In genomic region chr7:44258865-44259546, GRCh38 we compare ENCODE assay signal across 13 cellular contexts. TPM values are rescaled to one million over a fixed set of nuclear protein-coding genes. Genes with fewer than 3 reads are reported as not detected.
DNase-seq lines count a peak whose midpoint lies in the region; ATAC-seq and TF ChIP-seq lines count a peak whose summit lies in the region.
"Had no signal": no experiment of that assay in that cellular context is flagged by ENCODE, and none has a peak within 500 bp of the region (broad histone marks: within the 10 kb centered on the region; RNA-seq: fewer than 3 reads in every experiment).

No MANE protein-coding gene starts in this region.

- DNase-seq in activated CD8-positive, alpha-beta memory T cell treated with anti-CD3 and anti-CD28 coated beads for 24 hours, result peak; percentile 66
- DNase-seq in activated CD8-positive, alpha-beta memory T cell treated with anti-CD3 and anti-CD28 coated beads, Interleukin-2, amount 50 U/mL, for 4 hours, result no peak
- no peak for DNase-seq in brain microvascular endothelial cell
- DNase-seq in thyroid gland, result no peak
- DNase-seq in activated gamma-delta T cell (lab: John Stamatoyannopoulos, UW), result no peak
- DNase-seq: activated B cell treated with CpG ODN at 0.5 μM for 24 hours, GF-D8, naive B cell, NCI-H1105 had no signal

- in situ Hi-C loops in brain microvascular endothelial cell (cut with HindIII; ENCODE audit: low pct_ligation_motif_present, low sequenced_read_pairs), result no loop called here

- H3K4me1 ChIP-seq in liver (ENCODE audit: control insufficient read depth in 4 of 4, insufficient read depth in 4 of 4, low read length in 3 of 4) (peaks cover 0 to 12% (median 2%) of the 10 kb centered on the region in 4 donors), thyroid gland (peaks cover 0 to 20% of the 10 kb centered on the region in 2 donors)

- no peak overlapping the region for H3K9ac ChIP-seq in liver (ENCODE audit: low read depth in 1 of 2, low read length in 2 of 2)

- TF ChIP-seq RAD21 in liver (IDR thresholded peaks at IDR 0.05), result no peak

- intact Hi-C loops in thyroid gland (cut with DNase I), result no loop called here

- H3K9me3 ChIP-seq in liver (ENCODE audit: control insufficient read depth in 4 of 4, low read length in 3 of 4) (no peaks in the 10 kb centered on the region), thyroid gland (no peaks in the 10 kb centered on the region)

- no peaks in the 10 kb centered on the region for H3K36me3 ChIP-seq in brain microvascular endothelial cell (replicated peaks)
- no peaks in the 10 kb centered on the region for H3K36me3 ChIP-seq in liver (ENCODE audit: control insufficient read depth in 4 of 4, insufficient read depth in 3 of 4, low read depth in 1 of 4, low read length in 3 of 4)
- H3K36me3 ChIP-seq in thyroid gland, result no peaks in the 10 kb centered on the region

- WGBS in liver, result 94% methylated on average over 14 of the region's 14 CpGs
- WGBS in thyroid gland, 2 donors, result 89 to 90% methylated on average over 8 to 10 of the region's 14 CpGs

- peaks cover 3% of the 10 kb centered on the region for H3K27me3 ChIP-seq in brain microvascular endothelial cell (replicated peaks)
- no peaks in the 10 kb centered on the region for H3K27me3 ChIP-seq in liver (ENCODE audit: control insufficient read depth in 4 of 4, insufficient read depth in 4 of 4, low read length in 3 of 4)
- H3K27me3 ChIP-seq in thyroid gland, result no peaks in the 10 kb centered on the region

- no peak for ATAC-seq in HG03039 (IDR thresholded peaks at IDR 0.05; ENCODE audit: unreplicated experiment)
- no peak for ATAC-seq in GM21619 (IDR thresholded peaks at IDR 0.05; ENCODE audit: unreplicated experiment)

- TF ChIP-seq POLR2A in thyroid gland (IDR thresholded peaks at IDR 0.05), result no peak

- H3K4me3 ChIP-seq in brain microvascular endothelial cell (ENCODE audit: low read depth, low read length) (no peak overlapping the region), liver (ENCODE audit: low read depth in 1 of 3, low read length in 3 of 3) (no peak overlapping the region), thyroid gland (replicated peaks in 1 of 3) (no peak overlapping the region)

- H3K27ac ChIP-seq in brain microvascular endothelial cell (peak overlapping the region; percentile 34), liver (ENCODE audit: low read depth in 1 of 2, low read length in 2 of 2) (peak overlapping the region; percentile 49 to 51), thyroid gland (peak overlapping the region in 2 of 3 donors; percentile 24 to 57)
- H3K27ac ChIP-seq: HL-60 had no signal

- no peak for TF ChIP-seq CTCF in brain microvascular endothelial cell (IDR thresholded peaks at IDR 0.05; ENCODE audit: low read depth, low read length, missing control alignments)
- TF ChIP-seq CTCF in liver (IDR thresholded peaks at IDR 0.05; ENCODE audit: low read depth, low read length, missing input control), result no peak
- TF ChIP-seq CTCF in thyroid gland (IDR thresholded peaks at IDR 0.05), result no peak

TF ChIP-seq in liver, 16 proteins besides CTCF, POLR2A, EP300 and RAD21:
- no peak for TF ChIP-seq ATF3 (IDR thresholded peaks at IDR 0.05)
- TF ChIP-seq ZBTB33 (IDR thresholded peaks at IDR 0.05), result no peak
- no peak for TF ChIP-seq TAF1 (conservative IDR thresholded peaks at IDR 0.05)
- no peak for TF ChIP-seq YY1 (IDR thresholded peaks at IDR 0.05)
- TF ChIP-seq SP1 (IDR thresholded peaks at IDR 0.05), result no peak
- no peak for TF ChIP-seq RXRA (IDR thresholded peaks at IDR 0.05)
- TF ChIP-seq FOXA1 (IDR thresholded peaks at IDR 0.05), result no peak
- TF ChIP-seq GABPA (IDR thresholded peaks at IDR 0.05 in 1 of 2, conservative IDR thresholded peaks at IDR 0.05 in 1 of 2), result no peak
- no peak for TF ChIP-seq FOXA2 (IDR thresholded peaks at IDR 0.05)
- no peak for TF ChIP-seq JUND (IDR thresholded peaks at IDR 0.05)
- TF ChIP-seq REST (IDR thresholded peaks at IDR 0.05), result no peak
- TF ChIP-seq HNF4A (conservative IDR thresholded peaks at IDR 0.05), result no peak
- TF ChIP-seq EGR1 (IDR thresholded peaks at IDR 0.05; ENCODE audit: low read depth in 2 of 2), result no peak
- no peak for TF ChIP-seq MAX (IDR thresholded peaks at IDR 0.05)

RNA-seq across cellular contexts. Expression of gene YKT6, which starts 58.2 kb away (rescaled TPM):
- 10 to 100 TPM; 21.8 to 22.0 TPM for total RNA-seq in liver
- 10 to 100 TPM in 1 of 2 donors, 1 to 10 TPM in 1; 8.1 to 20.3 TPM for polyA plus RNA-seq in liver
- total RNA-seq in thyroid gland, result 10 to 100 TPM; 51.7 to 90.0 (median 60.2) TPM
